In the genomic region with DNA sequence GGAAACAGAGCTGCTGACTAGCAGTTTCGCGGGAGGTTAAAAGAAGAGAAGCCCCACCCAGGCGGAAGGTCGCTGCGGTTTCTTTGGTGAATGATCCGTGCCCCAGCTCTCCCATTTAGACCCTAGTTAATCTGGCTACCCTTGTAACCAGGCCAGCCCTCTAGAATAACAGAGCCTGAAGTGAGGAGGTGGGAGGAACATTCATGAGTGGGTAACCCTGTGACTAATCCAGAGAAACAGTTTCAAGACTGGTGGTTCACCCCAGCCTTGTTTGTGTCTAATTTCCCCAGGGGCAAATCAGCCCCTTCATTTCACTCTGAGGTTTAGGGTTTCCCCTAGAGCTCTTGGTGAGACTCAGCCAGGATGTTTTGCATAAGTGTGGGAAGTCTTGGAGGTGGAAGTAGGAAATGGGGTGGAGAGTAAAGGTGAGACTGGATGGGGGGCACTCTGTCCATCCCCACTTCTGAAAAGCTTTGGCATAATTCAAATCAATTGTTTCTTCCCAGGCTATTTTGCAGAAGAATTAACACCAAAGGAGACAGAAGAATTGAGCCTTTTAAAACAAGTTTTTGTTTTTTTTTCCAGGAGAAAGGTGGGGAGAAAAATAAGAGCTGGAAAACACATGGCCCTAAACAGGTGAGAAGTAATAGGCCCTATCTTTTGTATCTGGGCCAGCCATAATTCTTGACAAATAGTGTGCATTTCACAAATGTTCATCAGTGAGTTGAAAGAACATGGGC, we compare ENCODE assay signal across 8 cellular contexts.
A peak's percentile ranks its signal among the peaks of the same experiment; 100 is the strongest.
DNase-seq lines count a peak whose midpoint lies in the region; ATAC-seq lines count a peak whose summit lies in the region.

No MANE protein-coding gene starts in this region.

- DNase-seq in ELR (ENCODE audit: low read depth): peak; percentile 29
- DNase-seq in M059J (ENCODE audit: low read depth): peak; percentile 80
- peak in 2 of 3 experiments; percentile 63 to 65 for DNase-seq in activated CD8-positive, alpha-beta memory T cell treated with anti-CD3 and anti-CD28 coated beads for 48 hours (ENCODE audit: low read depth in 2 of 3, low spot score in 2 of 3)
- peak; percentile 69 for DNase-seq in left kidney (ENCODE audit: low read depth, low spot score)
- DNase-seq in AG08396 (ENCODE audit: low spot score): no peak
- no peak for DNase-seq in SHP77 (lab: John Stamatoyannopoulos, UW)
- DNase-seq in SW 1271 (lab: John Stamatoyannopoulos, UW): no peak

- ATAC-seq in GM21619 (IDR thresholded peaks at IDR 0.05; ENCODE audit: unreplicated experiment): peak; percentile 86

Comparison
In these comparisons a context has a peak if more than half of its experiments do, and no peak if none do; other contexts are left out.
1. DNase-seq: peak in ELR (single experiment), M059J (single experiment), activated CD8-positive, alpha-beta memory T cell treated with anti-CD3 and anti-CD28 coated beads for 48 hours (2 of 3) and left kidney (single experiment); none in AG08396 (single experiment), SHP77 (0 of 2) and SW 1271 (0 of 2).